ENCODE assay signal across 4 cellular contexts in genomic region chr2:225640550-225640949, GRCh38.
TF ChIP-seq lines count a peak whose summit lies in the region.

No MANE protein-coding gene starts in this region.

TF ChIP-seq in HepG2, 621 proteins besides CTCF, POLR2A, EP300 and RAD21:
- no peak for TF ChIP-seq ZNF496 (CRISPR knock-in tag; IDR thresholded peaks at IDR 0.05; ENCODE audit: insufficient replicate concordance)
- TF ChIP-seq MAFK (conservative IDR thresholded peaks at IDR 0.05 in 1 of 2, IDR thresholded peaks at IDR 0.05 in 1 of 2; ENCODE audit: low read length in 2 of 2) = peak; percentile 84 to 91
- peak; percentile 86 for TF ChIP-seq MAFF (IDR thresholded peaks at IDR 0.05; ENCODE audit: low read depth, low read length)
TF ChIP-seq in HepG2: peak in this region for 2.

TF ChIP-seq in A549, 52 proteins besides CTCF, POLR2A, EP300 and RAD21:
- TF ChIP-seq USF2 (IDR thresholded peaks at IDR 0.05) (no peak), JUNB (IDR thresholded peaks at IDR 0.05) (no peak), HDAC2 (IDR thresholded peaks at IDR 0.05) (no peak), FOSL2 (IDR thresholded peaks at IDR 0.05) (no peak), FOSL2 (CRISPR knock-in tag; IDR thresholded peaks at IDR 0.05) (no peak), ZSCAN20 (CRISPR knock-in tag; IDR thresholded peaks at IDR 0.05) (no peak), HES2 (IDR thresholded peaks at IDR 0.05) (no peak), MAFK (IDR thresholded peaks at IDR 0.05; ENCODE audit: partially characterized antibody) (peak; percentile 85), CHD4 (IDR thresholded peaks at IDR 0.05; ENCODE audit: borderline replicate concordance) (no peak)
- TF ChIP-seq, protein P1, sequence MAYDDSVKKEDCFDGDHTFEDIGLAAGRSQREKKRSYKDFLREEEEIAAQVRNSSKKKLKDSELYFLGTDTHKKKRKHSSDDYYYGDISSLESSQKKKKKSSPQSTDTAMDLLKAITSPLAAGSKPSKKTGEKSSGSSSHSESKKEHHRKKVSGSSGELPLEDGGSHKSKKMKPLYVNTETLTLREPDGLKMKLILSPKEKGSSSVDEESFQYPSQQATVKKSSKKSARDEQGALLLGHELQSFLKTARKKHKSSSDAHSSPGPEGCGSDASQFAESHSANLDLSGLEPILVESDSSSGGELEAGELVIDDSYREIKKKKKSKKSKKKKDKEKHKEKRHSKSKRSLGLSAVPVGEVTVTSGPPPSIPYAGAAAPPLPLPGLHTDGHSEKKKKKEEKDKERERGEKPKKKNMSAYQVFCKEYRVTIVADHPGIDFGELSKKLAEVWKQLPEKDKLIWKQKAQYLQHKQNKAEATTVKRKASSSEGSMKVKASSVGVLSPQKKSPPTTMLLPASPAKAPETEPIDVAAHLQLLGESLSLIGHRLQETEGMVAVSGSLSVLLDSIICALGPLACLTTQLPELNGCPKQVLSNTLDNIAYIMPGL (CRISPR knock-in tag; IDR thresholded peaks at IDR 0.05; ENCODE audit: borderline replicate concordance) = no peak
TF ChIP-seq in A549: peak in this region for 1.

TF ChIP-seq in IMR-90, 13 proteins besides CTCF, POLR2A, EP300 and RAD21:
- no peak for TF ChIP-seq RCOR1 (IDR thresholded peaks at IDR 0.05; ENCODE audit: insufficient replicate concordance, low read length)
- TF ChIP-seq FOS (IDR thresholded peaks at IDR 0.05; ENCODE audit: low read depth, low read length) = no peak
- TF ChIP-seq, protein P2, sequence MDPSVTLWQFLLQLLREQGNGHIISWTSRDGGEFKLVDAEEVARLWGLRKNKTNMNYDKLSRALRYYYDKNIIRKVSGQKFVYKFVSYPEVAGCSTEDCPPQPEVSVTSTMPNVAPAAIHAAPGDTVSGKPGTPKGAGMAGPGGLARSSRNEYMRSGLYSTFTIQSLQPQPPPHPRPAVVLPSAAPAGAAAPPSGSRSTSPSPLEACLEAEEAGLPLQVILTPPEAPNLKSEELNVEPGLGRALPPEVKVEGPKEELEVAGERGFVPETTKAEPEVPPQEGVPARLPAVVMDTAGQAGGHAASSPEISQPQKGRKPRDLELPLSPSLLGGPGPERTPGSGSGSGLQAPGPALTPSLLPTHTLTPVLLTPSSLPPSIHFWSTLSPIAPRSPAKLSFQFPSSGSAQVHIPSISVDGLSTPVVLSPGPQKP (IDR thresholded peaks at IDR 0.05; ENCODE audit: borderline replicate concordance, low read depth, low read length) = no peak
- TF ChIP-seq MAFK (IDR thresholded peaks at IDR 0.05; ENCODE audit: low read depth, low read length) = peak; percentile 86
- TF ChIP-seq RFX5 (IDR thresholded peaks at IDR 0.05; ENCODE audit: low read depth, low read length) = no peak
- no peak for TF ChIP-seq NFE2L2 (IDR thresholded peaks at IDR 0.05; ENCODE audit: low read depth, low read length)
TF ChIP-seq in IMR-90: peak in this region for 1.

TF ChIP-seq in K562, 482 proteins besides CTCF, POLR2A, EP300 and RAD21:
- TF ChIP-seq MAFF (IDR thresholded peaks at IDR 0.05; ENCODE audit: low read length) = peak; percentile 42
- TF ChIP-seq SIN3B (IDR thresholded peaks at IDR 0.05; ENCODE audit: low read depth) = no peak
- peak; percentile 54 for TF ChIP-seq ZNF316 (IDR thresholded peaks at IDR 0.05)
- no peak for TF ChIP-seq ZNF408 (CRISPR knock-in tag; IDR thresholded peaks at IDR 0.05; ENCODE audit: low read depth)
- TF ChIP-seq U2AF1 (optimal IDR thresholded peaks at IDR 0.05; ENCODE audit: low read depth, low read length) = no peak
- TF ChIP-seq CHD1 (IDR thresholded peaks at IDR 0.05; ENCODE audit: low read length) = no peak
- no peak for TF ChIP-seq ZNF253 (CRISPR knock-in tag; conservative IDR thresholded peaks at IDR 0.05)
